In genomic region chr17:1259910-1260389, GRCh38 we compare ENCODE assay signal across 8 cellular contexts. TPM values are rescaled to one million over a fixed set of nuclear protein-coding genes. Genes with fewer than 3 reads are reported as not detected.
A peak's percentile ranks its signal among the peaks of the same experiment; 100 is the strongest.
DNase-seq lines count a peak whose midpoint lies in the region; ATAC-seq and TF ChIP-seq lines count a peak whose summit lies in the region.

No MANE protein-coding gene starts in this region.

- H3K4ac ChIP-seq in neuronal stem cell (ENCODE audit: low read length): no peak overlapping the region

- H4K8ac ChIP-seq in neuronal stem cell (ENCODE audit: low read depth, low read length): no peak overlapping the region

- peak overlapping the region; percentile 80 for H3K23ac ChIP-seq in neuronal stem cell (ENCODE audit: low read depth, low read length, poor library complexity)

- H4K91ac ChIP-seq in neuronal stem cell (ENCODE audit: low read depth, low read length, poor library complexity): no peak overlapping the region

- H3K4me2 ChIP-seq in PC-3 (ENCODE audit: low read length) (peak overlapping the region; percentile 88), neuronal stem cell (ENCODE audit: insufficient read depth, low read length, poor library complexity, severe bottlenecking) (peak overlapping the region; percentile 60)

- no peaks in the 10 kb centered on the region for H4K20me1 ChIP-seq in PC-3 (ENCODE audit: low read length)

- no peak overlapping the region for H2BK12ac ChIP-seq in neuronal stem cell (ENCODE audit: low read length)

- no peaks in the 10 kb centered on the region for H3K27me3 ChIP-seq in CD8-positive, alpha-beta memory T cell (ENCODE audit: insufficient read depth, low read length, poor library complexity, severe bottlenecking)
- H3K27me3 ChIP-seq in PC-3 (ENCODE audit: low read length) (no peaks in the 10 kb centered on the region), neuronal stem cell (ENCODE audit: control insufficient read depth in 3 of 3, insufficient read depth in 3 of 3, low read depth in 1 of 3, low read length in 3 of 3) (peaks cover 3 to 17% (median 11%) of the 10 kb centered on the region in 3 experiments)

- no peaks in the 10 kb centered on the region for H3K36me3 ChIP-seq in CD8-positive, alpha-beta memory T cell (ENCODE audit: insufficient read depth, low read length)
- H3K36me3 ChIP-seq in PC-3 (ENCODE audit: low read depth, low read length): no peaks in the 10 kb centered on the region; the same call in 1 of the 2 replicates
- H3K36me3 ChIP-seq in neuronal stem cell (replicated peaks in 1 of 2; ENCODE audit: control insufficient read depth in 2 of 2, insufficient read depth in 2 of 2, low read length in 2 of 2): no peaks in the 10 kb centered on the region

- CTCF ChIA-PET in CD8-positive, alpha-beta memory T cell (lab: Charles Lee): interaction anchor here (0.6 to 4.6 kb wide), 17 partner anchors 8 to 389 kb away, joined by 3 to 45 read pairs (median 4); partner anchors contain the start of genes INPP5K and RILP
- CTCF ChIA-PET in PC-3 (lab: Charles Lee): no interaction called here

- DNase-seq in CD8-positive, alpha-beta memory T cell: peak in 1 of 5 donors; percentile 24
- DNase-seq in PC-3: no peak
- peak; percentile 16 for DNase-seq in epithelial cell of esophagus (ENCODE audit: low read depth)
- DNase-seq in neuronal stem cell (ENCODE audit: low spot score): no peak
- no peak for DNase-seq in D341Med (ENCODE audit: low spot score)
- DNase-seq in NCI-H2171 (lab: John Stamatoyannopoulos, UW): no peak

- H3K18ac ChIP-seq in neuronal stem cell (ENCODE audit: low read length): peak overlapping the region; percentile 90

- no peak overlapping the region for H2BK5ac ChIP-seq in neuronal stem cell (ENCODE audit: low read length)

- H3K9ac ChIP-seq in PC-3 (ENCODE audit: low read length) (no peak overlapping the region), neuronal stem cell (ENCODE audit: low read depth, low read length, poor library complexity) (no peak overlapping the region)

- no peak overlapping the region for H3K27ac ChIP-seq in CD8-positive, alpha-beta memory T cell (ENCODE audit: low read depth, low read length)
- H3K27ac ChIP-seq in PC-3 (ENCODE audit: low read length): no peak overlapping the region
- no peak overlapping the region for H3K27ac ChIP-seq in neuronal stem cell (replicated peaks; ENCODE audit: low read length)

- H2AFZ ChIP-seq in PC-3 (ENCODE audit: low read length): peak overlapping the region; percentile 92
- peak overlapping the region; percentile 97 for H2AFZ ChIP-seq in neuronal stem cell (ENCODE audit: low read length)

- H3K27me3 Mint-ChIP-seq in CD8-positive, alpha-beta memory T cell: peaks cover 0 to 3% of the 10 kb centered on the region in 2 donors

- no peak overlapping the region for H3K4me3 ChIP-seq in CD8-positive, alpha-beta memory T cell (ENCODE audit: low read length)
- peak overlapping the region; percentile 65 for H3K4me3 ChIP-seq in PC-3 (ENCODE audit: low read length)
- peak overlapping the region; percentile 42 for H3K4me3 ChIP-seq in epithelial cell of esophagus (ENCODE audit: low read length)
- H3K4me3 ChIP-seq in neuronal stem cell (ENCODE audit: low read length in 2 of 2): peak overlapping the region in 1 of 2 donors; percentile 42

- H2BK15ac ChIP-seq in neuronal stem cell (ENCODE audit: low read length): peak overlapping the region; percentile 17

- intact Hi-C loops in PC-3 (cut with micrococcal nuclease): loop anchor here (1.0 kb wide), 1 partner anchor 72 kb away; no protein-coding TSS in a partner anchor

- no peak overlapping the region for H2AK5ac ChIP-seq in neuronal stem cell (ENCODE audit: low read depth, low read length)

- H3K4me3 Mint-ChIP-seq in CD8-positive, alpha-beta memory T cell: peak overlapping the region in 6 of 7 donors; percentile 66 to 82 (median 80)

- H3K9me2 ChIP-seq in PC-3 (replicated peaks; ENCODE audit: low read length): no peaks in the 10 kb centered on the region

- no peaks in the 10 kb centered on the region for H3K79me2 ChIP-seq in PC-3 (ENCODE audit: low read length)

- H3K9me3 ChIP-seq in CD8-positive, alpha-beta memory T cell (ENCODE audit: low read length): no peaks in the 10 kb centered on the region
- H3K9me3 ChIP-seq in PC-3 (ENCODE audit: low read length): no peaks in the 10 kb centered on the region
- peaks cover 3 to 5% of the 10 kb centered on the region in 2 donors for H3K9me3 ChIP-seq in neuronal stem cell (replicated peaks in 1 of 2; ENCODE audit: control insufficient read depth in 2 of 2, insufficient read depth in 1 of 2, low read depth in 1 of 2, low read length in 2 of 2)

- no peak overlapping the region for H2BK120ac ChIP-seq in neuronal stem cell (ENCODE audit: low read depth, low read length)

- BruUV-seq in PC-3 (replicated peaks; lab: Mats Ljungman, UMichigan): no TSS peak

- no peaks in the 10 kb centered on the region for H3K9me3 Mint-ChIP-seq in CD8-positive, alpha-beta memory T cell

- TF ChIP-seq CTCF in PC-3 (conservative IDR thresholded peaks at IDR 0.05; ENCODE audit: low read depth, low read length) (no peak), epithelial cell of esophagus (IDR thresholded peaks at IDR 0.05; ENCODE audit: insufficient read depth, low read depth, low read length, missing control alignments) (no peak)

- no peaks in the 10 kb centered on the region for H3F3A ChIP-seq in PC-3 (ENCODE audit: low read length, unreplicated experiment)

- no peak overlapping the region for H3K14ac ChIP-seq in neuronal stem cell (ENCODE audit: low read length)

- H3K4me1 ChIP-seq in CD8-positive, alpha-beta memory T cell (ENCODE audit: insufficient read depth, low read length): peaks cover 21% of the 10 kb centered on the region
- H3K4me1 ChIP-seq in PC-3 (ENCODE audit: insufficient read depth, low read length) (no peaks in the 10 kb centered on the region), neuronal stem cell (ENCODE audit: control insufficient read depth in 2 of 2, insufficient read depth in 1 of 2, low read depth in 1 of 2, low read length in 2 of 2) (peaks cover 0 to 7% of the 10 kb centered on the region in 2 donors)

- no CpG with 5 or more reads among the region's 39 CpGs for WGBS in neuronal stem cell (ENCODE audit: extremely low coverage in 2 of 2, insufficient read length in 2 of 2, insufficient replicate concordance in 1 of 2), 2 donors

- POLR2A ChIA-PET in CD8-positive, alpha-beta memory T cell (lab: Charles Lee): interaction anchor here (1.1 kb wide), 1 partner anchor 73 kb away, joined by 8 read pairs; no protein-coding TSS in a partner anchor
- POLR2A ChIA-PET in PC-3 (lab: Charles Lee; ENCODE audit: unreplicated experiment): interaction anchor here (0.6 kb wide), 1 partner anchor 129 kb away, joined by 3 read pairs; no protein-coding TSS in a partner anchor

- no peaks in the 10 kb centered on the region for H3K79me1 ChIP-seq in neuronal stem cell (ENCODE audit: low read depth, low read length)

- peaks cover 32 to 44% (median 43%) of the 10 kb centered on the region in 3 donors for H3K4me1 Mint-ChIP-seq in CD8-positive, alpha-beta memory T cell

- H3K36me3 Mint-ChIP-seq in CD8-positive, alpha-beta memory T cell: no peaks in the 10 kb centered on the region

- H3K27ac Mint-ChIP-seq in CD8-positive, alpha-beta memory T cell: no peak overlapping the region

- ATAC-seq in PC-3 (no peak), HG03432 (IDR thresholded peaks at IDR 0.05; ENCODE audit: unreplicated experiment) (no peak), HG02571 (IDR thresholded peaks at IDR 0.05; ENCODE audit: unreplicated experiment) (no peak)

RNA-seq across cellular contexts. Expression of gene BHLHA9, which starts 10.3 kb away (rescaled TPM):
- not detected for total RNA-seq in CD8-positive, alpha-beta memory T cell
- polyA plus RNA-seq in CD8-positive, alpha-beta memory T cell: not detected
- total RNA-seq in PC-3 (2014; rRNA removed): not detected in 2 replicates
- not detected for polyA plus RNA-seq in neuronal stem cell (2013, experiment 1 of 2)
- not detected for polyA plus RNA-seq in neuronal stem cell (2013, experiment 2 of 2)

RNA-seq across cellular contexts. Expression of gene TRARG1, which starts 19.5 kb away (rescaled TPM):
- not detected for total RNA-seq in CD8-positive, alpha-beta memory T cell
- polyA plus RNA-seq in CD8-positive, alpha-beta memory T cell: not detected
- total RNA-seq in PC-3 (2014; rRNA removed): not detected in 2 replicates
- 0.17 TPM for polyA plus RNA-seq in neuronal stem cell (2013, experiment 1 of 2)
- polyA plus RNA-seq in neuronal stem cell (2013, experiment 2 of 2): 0.18 TPM
